Comparison of ENCODE assay signal across 8 cellular contexts in genomic region chr4:56799291-56799823, GRCh38. TPM values are rescaled to one million over a fixed set of nuclear protein-coding genes. Genes with fewer than 3 reads are reported as not detected.
DNase-seq lines count a peak whose midpoint lies in the region; ATAC-seq and TF ChIP-seq lines count a peak whose summit lies in the region.

No MANE protein-coding gene starts in this region.

- H4K5ac ChIP-seq in H9 (ENCODE audit: insufficient read length, low read depth, low read length), result no peak overlapping the region

- H2BK120ac ChIP-seq in H9 (ENCODE audit: low read depth, low read length, poor library complexity, severe bottlenecking), result no peak overlapping the region

- H3K27ac ChIP-seq in H9 (ENCODE audit: insufficient read length, low read depth, low read length) (no peak overlapping the region), right atrium auricular region (peak overlapping the region; percentile 63 to 73), skin epidermis (peak overlapping the region in 10 of 21 experiments; percentile 4 to 79 (median 62))

- H3K14ac ChIP-seq in H9 (ENCODE audit: insufficient read depth, low read length), result no peak overlapping the region

- H3K9me3 ChIP-seq in H9 (ENCODE audit: control insufficient read depth, low read depth, low read length), result no peaks in the 10 kb centered on the region
- no peaks in the 10 kb centered on the region for H3K9me3 ChIP-seq in right atrium auricular region

- H3K27me3 Mint-ChIP-seq in H9 (ENCODE audit: low read depth) (peaks cover 32% of the 10 kb centered on the region), activated B cell treated with CpG ODN at 0.5 μM for 24 hours (no peaks in the 10 kb centered on the region)

- H2BK5ac ChIP-seq in H9 (ENCODE audit: insufficient read length, low read length), result no peak overlapping the region

- H3K27ac Mint-ChIP-seq in H9 (no peak overlapping the region), activated B cell treated with CpG ODN at 0.5 μM for 24 hours (peak overlapping the region; percentile 92)

- H3K9ac ChIP-seq in H9 (ENCODE audit: extremely low read depth, insufficient read length, low read length), result no peak overlapping the region

- H3K4ac ChIP-seq in H9 (ENCODE audit: low read depth, low read length), result no peak overlapping the region

- no peak overlapping the region for H2BK15ac ChIP-seq in H9 (ENCODE audit: low read depth, low read length)

- intact Hi-C loops in activated B cell treated with CpG ODN at 0.5 μM for 24 hours (cut with micrococcal nuclease), result no loop called here

- no peak overlapping the region for H2BK12ac ChIP-seq in H9 (ENCODE audit: insufficient read length, low read depth, low read length)

- H3K4me3 Mint-ChIP-seq in H9, result peak overlapping the region; percentile 71 to 81; a peak in 4 of 5 replicates
- H3K4me3 Mint-ChIP-seq in activated B cell treated with CpG ODN at 0.5 μM for 24 hours, result peak overlapping the region; percentile 95

- no peak overlapping the region for H2AFZ ChIP-seq in H9 (ENCODE audit: low read length)

- TF ChIP-seq CTCF in H9 (conservative IDR thresholded peaks at IDR 0.05) (no peak), activated B cell treated with CpG ODN at 0.5 μM for 24 hours (IDR thresholded peaks at IDR 0.05) (no peak), right atrium auricular region (IDR thresholded peaks at IDR 0.05) (no peak)

- no peak overlapping the region for H2BK20ac ChIP-seq in H9 (ENCODE audit: low read depth, low read length, poor library complexity, severe bottlenecking)

- no peaks in the 10 kb centered on the region for H3K79me2 ChIP-seq in H9 (ENCODE audit: insufficient read depth, low read length)

- H3K36me3 Mint-ChIP-seq in H9 (ENCODE audit: insufficient read depth in 1 of 3, low read depth in 3 of 3), result no peaks in the 10 kb centered on the region
- peaks cover 6% of the 10 kb centered on the region for H3K36me3 Mint-ChIP-seq in activated B cell treated with CpG ODN at 0.5 μM for 24 hours (ENCODE audit: low read depth)

- WGBS in H9 (ENCODE audit: extremely low coverage, insufficient read length, low lambda C conversion rate), result no CpG with 5 or more reads among the region's 11 CpGs

- H3K23ac ChIP-seq in H9 (ENCODE audit: insufficient read length, low read depth, low read length), result no peak overlapping the region

- H3T11ph ChIP-seq in H9 (ENCODE audit: low read length), result no peak overlapping the region

- ATAC-seq in activated B cell treated with CpG ODN at 0.5 μM for 24 hours (ENCODE audit: low read depth), result no peak
- ATAC-seq in GM18867 (IDR thresholded peaks at IDR 0.05; ENCODE audit: unreplicated experiment), result no peak

- CTCF ChIA-PET in activated B cell treated with CpG ODN at 0.5 μM for 24 hours (lab: Charles Lee), result interaction anchor here (0.7 to 2.0 kb wide), 19 partner anchors 8 to 850 kb away, joined by 3 to 36 read pairs (median 4); partner anchors contain the start of genes CEP135, PAICS, PPAT and SPINK2

- no peak overlapping the region for H3K56ac ChIP-seq in H9 (ENCODE audit: insufficient read length, low read depth, low read length)

- no peaks in the 10 kb centered on the region for H3K79me1 ChIP-seq in H9 (ENCODE audit: insufficient read depth, low read depth, low read length, poor library complexity, severe bottlenecking)

- peak overlapping the region; percentile 62 for H3K4me2 ChIP-seq in H9 (ENCODE audit: insufficient read depth, insufficient read length, low read length)

- POLR2A ChIA-PET in activated B cell treated with CpG ODN at 0.5 μM for 24 hours (lab: Charles Lee), result interaction anchor here (0.6 to 1.4 kb wide), 4 partner anchors 37 to 367 kb away, joined by 3 to 5 read pairs (median 5); no protein-coding TSS in a partner anchor

- no peak overlapping the region for H3K18ac ChIP-seq in H9 (ENCODE audit: insufficient read length, low read depth, low read length)

- no peaks in the 10 kb centered on the region for H3K4me1 ChIP-seq in H9 (ENCODE audit: insufficient read depth, low read length)
- H3K4me1 ChIP-seq in right atrium auricular region, result peaks cover 0 to 5% of the 10 kb centered on the region in 2 donors

- H3K27me3 ChIP-seq in H9 (ENCODE audit: insufficient read depth, low read length), result no peaks in the 10 kb centered on the region; the same call in 1 of the 2 replicates
- no peaks in the 10 kb centered on the region for H3K27me3 ChIP-seq in right atrium auricular region

- H3K4me3 ChIP-seq in right atrium auricular region, result peak overlapping the region; percentile 57 to 63
- peak overlapping the region; percentile 46 to 54 (median 50) for H3K4me3 ChIP-seq in skin epidermis

- no peak for DNase-seq in H9
- DNase-seq in activated B cell treated with CpG ODN at 0.5 μM for 24 hours, result no peak
- no peak for DNase-seq in right atrium auricular region (ENCODE audit: low spot score)
- DNase-seq in epidermal melanocyte (ENCODE audit: insufficient read length, low spot score), result no peak
- DNase-seq in iPS-NIHi7 (ENCODE audit: extremely low spot score), result no peak
- no peak for DNase-seq in activated CD8-positive, alpha-beta memory T cell treated with anti-CD3 and anti-CD28 coated beads for 24 hours

- H3K9me3 Mint-ChIP-seq in H9 (no peaks in the 10 kb centered on the region; a peak in 1 of 5 replicates), activated B cell treated with CpG ODN at 0.5 μM for 24 hours (no peaks in the 10 kb centered on the region)

- H3K23me2 ChIP-seq in H9 (ENCODE audit: insufficient read length, low read depth, low read length, poor library complexity, severe bottlenecking), result no peaks in the 10 kb centered on the region

- H4K20me1 ChIP-seq in H9 (ENCODE audit: control insufficient read depth, insufficient read depth, insufficient read length), result no peaks in the 10 kb centered on the region

- no peaks in the 10 kb centered on the region for H3K36me3 ChIP-seq in right atrium auricular region

- H4K8ac ChIP-seq in H9 (replicated peaks; ENCODE audit: insufficient read length, low read depth, low read length), result no peak overlapping the region

- H4K91ac ChIP-seq in H9 (ENCODE audit: insufficient read length, low read depth, low read length), result no peak overlapping the region

- H2AK5ac ChIP-seq in H9 (ENCODE audit: insufficient read length, low read length), result no peak overlapping the region

- H3K4me1 Mint-ChIP-seq in H9, result peaks cover 3% of the 10 kb centered on the region in 2 experiments; a peak in 3 of 4 replicates
- peaks cover 29% of the 10 kb centered on the region for H3K4me1 Mint-ChIP-seq in activated B cell treated with CpG ODN at 0.5 μM for 24 hours

RNA-seq across cellular contexts. Expression of gene SPINK2, which starts 22.1 kb away (rescaled TPM):
- total RNA-seq in H9 (2021) (0.44 and 1.8 TPM in 2 replicates), activated B cell treated with CpG ODN at 0.5 μM for 24 hours (1.2 TPM in 1 of 2 replicates, not detected in the other), right atrium auricular region (10 to 100 TPM in 1 of 2 donors, under 1 TPM in 1; 0.93 to 14.7 TPM)
